15 cellular contexts compared by ENCODE assay signal in genomic region chr9:21555911-21556310, GRCh38.
DNase-seq lines count a peak whose midpoint lies in the region; ATAC-seq and TF ChIP-seq lines count a peak whose summit lies in the region.
"Had no signal": no experiment of that assay in that cellular context is flagged by ENCODE, and none has a peak within 500 bp of the region (broad histone marks: within the 10 kb centered on the region; RNA-seq: fewer than 3 reads in every experiment).

No MANE protein-coding gene starts in this region.

- H3K4me1 ChIP-seq in IMR-90 (ENCODE audit: control insufficient read depth, insufficient read depth, low read length) (peaks cover 17% of the 10 kb centered on the region), endodermal cell (ENCODE audit: control insufficient read depth, insufficient read depth, low read length) (no peaks in the 10 kb centered on the region), mucosa of stomach (ENCODE audit: control insufficient read depth, insufficient read depth, low read length) (peaks cover 27% of the 10 kb centered on the region)

- intact Hi-C loops in IMR-90 (cut with micrococcal nuclease), result loop anchor here (10.0 kb wide), 3 partner anchors 51 to 439 kb away; partner anchors contain the start of genes CDKN2A, CDKN2B-AS1 and KLHL9

- H3K27me3 ChIP-seq in IMR-90 (ENCODE audit: control insufficient read depth, insufficient read depth, low read length) (no peaks in the 10 kb centered on the region), endodermal cell (ENCODE audit: control insufficient read depth, insufficient read depth, low read length, poor library complexity, severe bottlenecking) (peaks cover 10% of the 10 kb centered on the region), mucosa of stomach (ENCODE audit: control insufficient read depth, insufficient read depth, low read length) (peaks cover 4% of the 10 kb centered on the region)

- CTCF ChIA-PET in IMR-90 (lab: Yijun Ruan, JAX), result no interaction called here

- TF ChIP-seq CTCF in AG09309 (IDR thresholded peaks at IDR 0.05; ENCODE audit: control insufficient read depth, insufficient read depth, low read depth, low read length, missing control alignments) (no peak), IMR-90 (conservative IDR thresholded peaks at IDR 0.05; ENCODE audit: low read depth, low read length) (no peak), endodermal cell (conservative IDR thresholded peaks at IDR 0.05) (no peak)

- dilution Hi-C loops in IMR-90 (cut with HindIII; ENCODE audit: low sequenced_read_pairs, unreplicated experiment), result loop anchor here (25.0 kb wide), 1 partner anchor 231 kb away; no protein-coding TSS in a partner anchor

- H3K9ac ChIP-seq in IMR-90 (ENCODE audit: low read depth, low read length), result peak overlapping the region; percentile 20; the same call in 1 of the 2 replicates
- H3K9ac ChIP-seq in endodermal cell (ENCODE audit: extremely low read depth, low read length, poor library complexity, severe bottlenecking), result no peak overlapping the region
- peak overlapping the region; percentile 98 for H3K9ac ChIP-seq in mucosa of stomach (ENCODE audit: low read length)

- no peak for ATAC-seq in IMR-90 (ENCODE audit: low read depth)
- no peak for ATAC-seq in GM19035 (IDR thresholded peaks at IDR 0.05; ENCODE audit: unreplicated experiment)
- ATAC-seq: stimulated activated memory B cell treated with anti-CD40 and anti-IgM and Interleukin-4, amounts not matched to agents 10 μg/mL and 1 μg/mL and 100 μg/mL, for 72 hours had no signal

- peak overlapping the region in 1 of 2 experiments; percentile 52; a peak in 1 of 4 replicates for H4K8ac ChIP-seq in IMR-90 (ENCODE audit: low read depth in 2 of 2, low read length in 2 of 2)

- peak overlapping the region; percentile 58 for H3K14ac ChIP-seq in IMR-90 (replicated peaks; ENCODE audit: low read depth, low read length)

- H4K20me1 ChIP-seq in IMR-90 (ENCODE audit: insufficient read depth, low read length), result no peaks in the 10 kb centered on the region

- H3K4me1 Mint-ChIP-seq in endodermal cell, result peaks cover 46% of the 10 kb centered on the region

- BruUV-seq in IMR-90 (replicated peaks; lab: Mats Ljungman, UMichigan), result no TSS peak

- TF ChIP-seq RAD21 in IMR-90 (IDR thresholded peaks at IDR 0.05; ENCODE audit: low read length), result no peak

- peaks cover 6% of the 10 kb centered on the region for H3K27me3 Mint-ChIP-seq in endodermal cell (ENCODE audit: insufficient read depth)

- H2AK9ac ChIP-seq in IMR-90 (replicated peaks; ENCODE audit: low read depth, low read length, poor library complexity), result no peak overlapping the region

- no peaks in the 10 kb centered on the region for H3K36me3 Mint-ChIP-seq in endodermal cell (ENCODE audit: low read depth)
- H3K36me3 Mint-ChIP-seq: activated naive CD8-positive, alpha-beta T cell treated with anti-CD3 and anti-CD28 coated beads, Interleukin-2, amount 10 ng/mL, durations not matched to agents 7 days and 5 days; stimulated activated memory B cell treated with anti-CD40 and anti-IgM and Interleukin-4, amounts not matched to agents 10 μg/mL and 1 μg/mL and 100 μg/mL, for 72 hours had no signal

- DNase-seq in AG09309 (ENCODE audit: low read depth), result no peak
- DNase-seq in IMR-90, result no peak
- no peak for DNase-seq in endodermal cell
- no peak for DNase-seq in SHP77 treated with DMSO at 0.1 percent for 48 hours (lab: John Stamatoyannopoulos, UW)
- DNase-seq in hepatic stellate cell (ENCODE audit: low spot score), result no peak
- DNase-seq in NOMO-1 treated with DMSO at 0.1 percent for 48 hours (lab: John Stamatoyannopoulos, UW; ENCODE audit: unreplicated experiment), result no peak
- DNase-seq: activated CD4-positive, alpha-beta T cell treated with anti-CD3 and anti-CD28 coated beads for 48 hours; activated naive CD8-positive, alpha-beta T cell treated with anti-CD3 and anti-CD28 coated beads, Interleukin-2, amount 10 ng/mL, durations not matched to agents 7 days and 5 days; activated T-cell treated with anti-CD3 and anti-CD28 coated beads for 4 hours; NCI-H1417 treated with DMSO at 0.1 percent for 48 hours; T-helper 9 cell had no signal

- peak overlapping the region; percentile 69 for H2BK5ac ChIP-seq in IMR-90 (ENCODE audit: low read depth, low read length, poor library complexity, severe bottlenecking)

- H4K5ac ChIP-seq in IMR-90 (ENCODE audit: low read depth, low read length), result peak overlapping the region; percentile 92; the same call in 1 of the 2 replicates

- H3K36me3 ChIP-seq in IMR-90 (ENCODE audit: control insufficient read depth, insufficient read depth, low read length), result no peaks in the 10 kb centered on the region
- H3K36me3 ChIP-seq in endodermal cell (ENCODE audit: control insufficient read depth, insufficient read depth, low read length), result no peaks in the 10 kb centered on the region
- H3K36me3 ChIP-seq in mucosa of stomach (ENCODE audit: control insufficient read depth, insufficient read depth, low read length), result no peaks in the 10 kb centered on the region

- H3K27ac ChIP-seq in IMR-90 (ENCODE audit: insufficient read depth, low read length) (peak overlapping the region; percentile 58), endodermal cell (ENCODE audit: low read depth, low read length) (no peak overlapping the region)
- H3K27ac ChIP-seq: hepatocyte had no signal

- peak overlapping the region; percentile 46 for H3K27ac Mint-ChIP-seq in endodermal cell
- H3K27ac Mint-ChIP-seq: activated naive CD8-positive, alpha-beta T cell treated with anti-CD3 and anti-CD28 coated beads, Interleukin-2, amount 10 ng/mL, durations not matched to agents 7 days and 5 days; stimulated activated memory B cell treated with anti-CD40 and anti-IgM and Interleukin-4, amounts not matched to agents 10 μg/mL and 1 μg/mL and 100 μg/mL, for 72 hours had no signal

- H2AFZ ChIP-seq in IMR-90 (replicated peaks; ENCODE audit: low read length, poor library complexity), result no peak overlapping the region
- H2AFZ ChIP-seq: hepatocyte had no signal

- peak overlapping the region; percentile 91 for H3K4me2 ChIP-seq in IMR-90 (ENCODE audit: low read depth, low read length)

- H4K91ac ChIP-seq in IMR-90 (ENCODE audit: insufficient read depth, low read depth, low read length), result no peak overlapping the region

- H2BK120ac ChIP-seq in IMR-90 (ENCODE audit: low read depth, low read length), result peak overlapping the region; percentile 9

- no peak overlapping the region; the same call in 2 of the 3 replicates for H2BK15ac ChIP-seq in IMR-90 (ENCODE audit: low read depth, low read length)

- peak overlapping the region; percentile 76 for H3K18ac ChIP-seq in IMR-90 (ENCODE audit: low read depth, low read length)

- POLR2A ChIA-PET in IMR-90 (lab: Charles Lee; ENCODE audit: unreplicated experiment), result no interaction called here

- H3K9me1 ChIP-seq in IMR-90 (ENCODE audit: insufficient read depth, low read length), result peaks cover 8% of the 10 kb centered on the region; the same call in 1 of the 2 replicates

- H3K79me1 ChIP-seq in IMR-90 (ENCODE audit: low read depth in 1 of 2, low read length in 2 of 2), result peaks cover 0 to 28% of the 10 kb centered on the region in 2 experiments; a peak in 2 of 4 replicates

- no peak for TF ChIP-seq POLR2A in IMR-90 (IDR thresholded peaks at IDR 0.05; ENCODE audit: low read depth, low read length)

- H2BK20ac ChIP-seq in IMR-90 (ENCODE audit: low read depth, low read length), result no peak overlapping the region

- H3K9me3 ChIP-seq in IMR-90 (ENCODE audit: control insufficient read depth, insufficient read depth, low read length) (no peaks in the 10 kb centered on the region), endodermal cell (ENCODE audit: control insufficient read depth, low read length) (no peaks in the 10 kb centered on the region), mucosa of stomach (ENCODE audit: control insufficient read depth, low read length) (no peaks in the 10 kb centered on the region)

- H3K4me3 ChIP-seq in AG09309 (ENCODE audit: control insufficient read depth, low read depth, low read length) (peak overlapping the region; percentile 10), IMR-90 (ENCODE audit: insufficient read depth, low read depth, low read length) (peak overlapping the region; percentile 28; the same call in 1 of the 2 replicates), endodermal cell (ENCODE audit: low read length) (peak overlapping the region; percentile 93), mucosa of stomach (ENCODE audit: low read length) (peak overlapping the region; percentile 14)
- H3K4me3 ChIP-seq: hepatocyte had no signal

- in situ Hi-C loops in IMR-90 (cut with MboI; ENCODE audit: low sequenced_read_pairs), result loop anchor here (5.0 kb wide), 1 partner anchor 131 kb away; no protein-coding TSS in a partner anchor

- H3K56ac ChIP-seq in IMR-90 (ENCODE audit: extremely low read depth, insufficient read depth, low read length), result no peak overlapping the region

- 100% methylated on average over 2 of the region's 5 CpGs; no CpG with 5 or more reads in 1 of the 2 experiments for WGBS in IMR-90 (ENCODE audit: extremely low coverage in 2 of 2, insufficient read length in 1 of 2), 2 experiments
- WGBS in endodermal cell (ENCODE audit: insufficient coverage in 1 of 2, insufficient read length in 1 of 2), 2 experiments, result 94 to 95% methylated on average over 4 to 5 of the region's 5 CpGs

- H3K9me3 Mint-ChIP-seq in endodermal cell, result no peaks in the 10 kb centered on the region
- H3K9me3 Mint-ChIP-seq: activated naive CD8-positive, alpha-beta T cell treated with anti-CD3 and anti-CD28 coated beads, Interleukin-2, amount 10 ng/mL, durations not matched to agents 7 days and 5 days; stimulated activated memory B cell treated with anti-CD40 and anti-IgM and Interleukin-4, amounts not matched to agents 10 μg/mL and 1 μg/mL and 100 μg/mL, for 72 hours had no signal

- H3K4me3 Mint-ChIP-seq in endodermal cell, result no peak overlapping the region
- H3K4me3 Mint-ChIP-seq: activated naive CD8-positive, alpha-beta T cell treated with anti-CD3 and anti-CD28 coated beads, Interleukin-2, amount 10 ng/mL, durations not matched to agents 7 days and 5 days; stimulated activated memory B cell treated with anti-CD40 and anti-IgM and Interleukin-4, amounts not matched to agents 10 μg/mL and 1 μg/mL and 100 μg/mL, for 72 hours had no signal

- peak overlapping the region; percentile 49 for H3K23ac ChIP-seq in IMR-90 (ENCODE audit: low read depth, low read length)

- peak overlapping the region; percentile 56 for H3K4ac ChIP-seq in IMR-90 (ENCODE audit: low read depth, low read length)

- H2AK5ac ChIP-seq in IMR-90 (ENCODE audit: low read depth, low read length), result peak overlapping the region; percentile 1; the same call in 1 of the 2 replicates

TF ChIP-seq in IMR-90, 13 proteins besides CTCF, POLR2A, EP300 and RAD21 (continues in another document):
- TF ChIP-seq FOS (IDR thresholded peaks at IDR 0.05; ENCODE audit: low read depth, low read length) (no peak), BHLHE40 (IDR thresholded peaks at IDR 0.05; ENCODE audit: low read depth, low read length) (no peak), CHD1 (IDR thresholded peaks at IDR 0.05; ENCODE audit: low read depth, low read length) (no peak), MXI1 (IDR thresholded peaks at IDR 0.05; ENCODE audit: borderline replicate concordance, low read depth, low read length) (no peak), MAFK (IDR thresholded peaks at IDR 0.05; ENCODE audit: low read depth, low read length) (no peak), CEBPB (IDR thresholded peaks at IDR 0.05; ENCODE audit: low read depth, low read length) (no peak), RFX5 (IDR thresholded peaks at IDR 0.05; ENCODE audit: low read depth, low read length) (no peak)

Comparison
In these comparisons a context has a peak if more than half of its experiments do, and no peak if none do; other contexts are left out.
1. H3K4me3 ChIP-seq: peak in every context shown above with its lines; median percentile 93 in endodermal cell; 28 in IMR-90; 14 in mucosa of stomach; 10 in AG09309.